Comparison of ENCODE assay signal across 9 cellular contexts in genomic region chr1:21292991-21293536, GRCh38. TPM values are rescaled to one million over a fixed set of nuclear protein-coding genes. Genes with fewer than 3 reads are reported as not detected.
A peak's percentile ranks its signal among the peaks of the same experiment; 100 is the strongest.
DNase-seq lines count a peak whose midpoint lies in the region; ATAC-seq and TF ChIP-seq lines count a peak whose summit lies in the region.
"Had no signal": no experiment of that assay in that cellular context is flagged by ENCODE, and none has a peak within 500 bp of the region (broad histone marks: within the 10 kb centered on the region; RNA-seq: fewer than 3 reads in every experiment).

No MANE protein-coding gene starts in this region.

- H3K4me2 ChIP-seq in IMR-90 (ENCODE audit: low read depth, low read length), result no peak overlapping the region

- no peak overlapping the region; the same call in 1 of the 2 replicates for H2AK5ac ChIP-seq in IMR-90 (ENCODE audit: low read depth, low read length)

- H3K18ac ChIP-seq in IMR-90 (ENCODE audit: low read depth, low read length), result no peak overlapping the region

- DNase-seq in activated gamma-delta T cell treated with Interleukin-2 at 50 U/mL for 16 hours (peak; percentile 33), activated gamma-delta T cell (lab: John Stamatoyannopoulos, UW) (no peak), IMR-90 (no peak), psoas muscle (no peak), HuH-7 (ENCODE audit: low spot score) (no peak), glomerular visceral epithelial cell (ENCODE audit: extremely low spot score) (no peak)

- in situ Hi-C loops in IMR-90 (cut with MboI; ENCODE audit: low sequenced_read_pairs), result no loop called here

- no peak overlapping the region for H4K5ac ChIP-seq in IMR-90 (ENCODE audit: low read depth, low read length)

- H2AFZ ChIP-seq in IMR-90 (replicated peaks; ENCODE audit: low read length, poor library complexity), result no peak overlapping the region

- H2BK120ac ChIP-seq in IMR-90 (ENCODE audit: low read depth, low read length), result no peak overlapping the region

- no peaks in the 10 kb centered on the region for H3K36me3 Mint-ChIP-seq in activated naive CD4-positive, alpha-beta T cell treated with anti-CD3 and anti-CD28 coated beads, Interleukin-2, amount 50 U/mL, for 24 hours

- intact Hi-C loops in IMR-90 (cut with micrococcal nuclease), result no loop called here
- intact Hi-C loops in psoas muscle (cut with DNase I), result no loop called here

- no TSS peak for BruUV-seq in IMR-90 (replicated peaks; lab: Mats Ljungman, UMichigan)

- H3K9me3 Mint-ChIP-seq in activated naive CD4-positive, alpha-beta T cell treated with anti-CD3 and anti-CD28 coated beads, Interleukin-2, amount 50 U/mL, for 24 hours, result no peaks in the 10 kb centered on the region

- peaks cover 81% of the 10 kb centered on the region for H3K4me1 Mint-ChIP-seq in activated naive CD4-positive, alpha-beta T cell treated with anti-CD3 and anti-CD28 coated beads, Interleukin-2, amount 50 U/mL, for 24 hours

- H3K4me1 ChIP-seq in IMR-90 (ENCODE audit: control insufficient read depth, insufficient read depth, low read length), result peaks cover 29% of the 10 kb centered on the region
- H3K4me1 ChIP-seq in psoas muscle, result peaks cover 6% of the 10 kb centered on the region

- H3K9ac ChIP-seq in IMR-90 (ENCODE audit: low read depth, low read length), result no peak overlapping the region

- dilution Hi-C loops in IMR-90 (cut with HindIII; ENCODE audit: low sequenced_read_pairs, unreplicated experiment), result no loop called here

- no peak overlapping the region for H3K27ac ChIP-seq in IMR-90 (ENCODE audit: insufficient read depth, low read length)
- peak overlapping the region; percentile 46 for H3K27ac ChIP-seq in psoas muscle
- H3K27ac ChIP-seq: VCaP had no signal

- H3K27me3 ChIP-seq in IMR-90 (ENCODE audit: control insufficient read depth, insufficient read depth, low read length) (no peaks in the 10 kb centered on the region), psoas muscle (ENCODE audit: insufficient read depth in 3 of 3, low read length in 2 of 3) (peaks cover 0 to 8% (median 4%) of the 10 kb centered on the region in 3 donors)

- peak overlapping the region; percentile 98 for H3K27ac Mint-ChIP-seq in activated naive CD4-positive, alpha-beta T cell treated with anti-CD3 and anti-CD28 coated beads, Interleukin-2, amount 50 U/mL, for 24 hours

- H3K9me3 ChIP-seq in IMR-90 (ENCODE audit: control insufficient read depth, insufficient read depth, low read length), result no peaks in the 10 kb centered on the region
- no peaks in the 10 kb centered on the region for H3K9me3 ChIP-seq in psoas muscle

- TF ChIP-seq CTCF in IMR-90 (conservative IDR thresholded peaks at IDR 0.05; ENCODE audit: low read depth, low read length) (no peak), psoas muscle (IDR thresholded peaks at IDR 0.05) (no peak)

- POLR2A ChIA-PET in IMR-90 (lab: Charles Lee; ENCODE audit: unreplicated experiment), result no interaction called here

- peak overlapping the region; percentile 86 for H3K4me3 Mint-ChIP-seq in activated naive CD4-positive, alpha-beta T cell treated with anti-CD3 and anti-CD28 coated beads, Interleukin-2, amount 50 U/mL, for 24 hours

- H4K20me1 ChIP-seq in IMR-90 (ENCODE audit: insufficient read depth, low read length), result peaks cover 23% of the 10 kb centered on the region

- H3K9me1 ChIP-seq in IMR-90 (ENCODE audit: insufficient read depth, low read length), result peaks cover 15% of the 10 kb centered on the region

- no peak for TF ChIP-seq POLR2A in IMR-90 (IDR thresholded peaks at IDR 0.05; ENCODE audit: low read depth, low read length)

- no peak overlapping the region for H3K56ac ChIP-seq in IMR-90 (ENCODE audit: extremely low read depth, insufficient read depth, low read length)

- TF ChIP-seq RAD21 in IMR-90 (IDR thresholded peaks at IDR 0.05; ENCODE audit: low read length), result no peak

- H3K4me3 ChIP-seq in IMR-90 (ENCODE audit: insufficient read depth, low read depth, low read length), result no peak overlapping the region
- no peak overlapping the region for H3K4me3 ChIP-seq in psoas muscle

- CTCF ChIA-PET in IMR-90 (lab: Yijun Ruan, JAX), result interaction anchor here (0.8 kb wide), 1 partner anchor 20 kb away, joined by 3 read pairs; no protein-coding TSS in a partner anchor

- no peak overlapping the region for H3K23ac ChIP-seq in IMR-90 (ENCODE audit: low read depth, low read length)

- ATAC-seq in IMR-90 (ENCODE audit: low read depth), result no peak
- no peak for ATAC-seq in psoas muscle
- no peak for ATAC-seq in HG03469 (IDR thresholded peaks at IDR 0.05; ENCODE audit: unreplicated experiment)

- H2AK9ac ChIP-seq in IMR-90 (replicated peaks; ENCODE audit: low read depth, low read length, poor library complexity), result peak overlapping the region; percentile 3

- H2BK15ac ChIP-seq in IMR-90 (ENCODE audit: low read depth, low read length), result no peak overlapping the region

- no peaks in the 10 kb centered on the region for H3K27me3 Mint-ChIP-seq in activated naive CD4-positive, alpha-beta T cell treated with anti-CD3 and anti-CD28 coated beads, Interleukin-2, amount 50 U/mL, for 24 hours

- H3K14ac ChIP-seq in IMR-90 (replicated peaks; ENCODE audit: low read depth, low read length), result no peak overlapping the region

- 0 out of 2 replicates have a peak overlapping the region, but pooled peaks have one; percentile 8 for H3K4ac ChIP-seq in IMR-90 (ENCODE audit: low read depth, low read length)

- H3K36me3 ChIP-seq in IMR-90 (ENCODE audit: control insufficient read depth, insufficient read depth, low read length) (no peaks in the 10 kb centered on the region), psoas muscle (ENCODE audit: insufficient read depth in 1 of 2, low read depth in 1 of 2) (no peaks in the 10 kb centered on the region)

- 83% methylated on average over 2 of the region's 9 CpGs; no CpG with 5 or more reads in 1 of the 2 experiments for WGBS in IMR-90 (ENCODE audit: extremely low coverage in 2 of 2, insufficient read length in 1 of 2), 2 experiments
- 62 to 70% (median 67%) methylated on average over 9 of the region's 9 CpGs for WGBS in psoas muscle, 3 donors

- H2BK5ac ChIP-seq in IMR-90 (ENCODE audit: low read depth, low read length, poor library complexity, severe bottlenecking), result no peak overlapping the region

- H4K91ac ChIP-seq in IMR-90 (ENCODE audit: insufficient read depth, low read depth, low read length), result 0 out of 2 replicates have a peak overlapping the region, but pooled peaks have one; percentile 2

- no peak overlapping the region for H4K8ac ChIP-seq in IMR-90 (ENCODE audit: low read depth in 2 of 2, low read length in 2 of 2)

- no peak overlapping the region for H2BK20ac ChIP-seq in IMR-90 (ENCODE audit: low read depth, low read length)

- peaks cover 40 to 86% of the 10 kb centered on the region in 2 experiments for H3K79me1 ChIP-seq in IMR-90 (ENCODE audit: low read depth in 1 of 2, low read length in 2 of 2)

TF ChIP-seq in IMR-90, 13 proteins besides CTCF, POLR2A, EP300 and RAD21:
- TF ChIP-seq ELK1 (IDR thresholded peaks at IDR 0.05; ENCODE audit: borderline replicate concordance, low read depth, low read length) (no peak), NFE2L2 (IDR thresholded peaks at IDR 0.05; ENCODE audit: low read depth, low read length) (no peak), BHLHE40 (IDR thresholded peaks at IDR 0.05; ENCODE audit: low read depth, low read length) (no peak), SMC3 (IDR thresholded peaks at IDR 0.05; ENCODE audit: low read depth, low read length) (no peak), MAZ (IDR thresholded peaks at IDR 0.05; ENCODE audit: borderline replicate concordance, low read depth, low read length) (no peak), USF2 (IDR thresholded peaks at IDR 0.05; ENCODE audit: low read depth, low read length) (no peak), MXI1 (IDR thresholded peaks at IDR 0.05; ENCODE audit: borderline replicate concordance, low read depth, low read length) (no peak), CHD1 (IDR thresholded peaks at IDR 0.05; ENCODE audit: low read depth, low read length) (no peak)

RNA-seq across cellular contexts. Expression of gene ECE1, which starts 2.8 kb away (rescaled TPM):
- 60.0 and 61.8 TPM in 2 replicates for total RNA-seq in IMR-90 (2012; rRNA removed)
- 124 and 133 TPM in 2 replicates for polyA plus RNA-seq in IMR-90 (2012; rRNA removed)
- 90.4 and 122 TPM in 2 replicates for polyA plus RNA-seq in IMR-90 (2012; cell fraction: cytosol; rRNA removed)
- 71.7 and 82.4 TPM in 2 replicates for polyA plus RNA-seq in IMR-90 (2012; cell fraction: nucleus; rRNA removed; ENCODE audit: low replicate concordance)
- 10 to 100 TPM; 12.3 to 24.9 (median 19.0) TPM for total RNA-seq in psoas muscle
- 10 to 100 TPM; 12.2 to 14.6 (median 13.2) TPM for polyA plus RNA-seq in psoas muscle
